In the genomic region with DNA sequence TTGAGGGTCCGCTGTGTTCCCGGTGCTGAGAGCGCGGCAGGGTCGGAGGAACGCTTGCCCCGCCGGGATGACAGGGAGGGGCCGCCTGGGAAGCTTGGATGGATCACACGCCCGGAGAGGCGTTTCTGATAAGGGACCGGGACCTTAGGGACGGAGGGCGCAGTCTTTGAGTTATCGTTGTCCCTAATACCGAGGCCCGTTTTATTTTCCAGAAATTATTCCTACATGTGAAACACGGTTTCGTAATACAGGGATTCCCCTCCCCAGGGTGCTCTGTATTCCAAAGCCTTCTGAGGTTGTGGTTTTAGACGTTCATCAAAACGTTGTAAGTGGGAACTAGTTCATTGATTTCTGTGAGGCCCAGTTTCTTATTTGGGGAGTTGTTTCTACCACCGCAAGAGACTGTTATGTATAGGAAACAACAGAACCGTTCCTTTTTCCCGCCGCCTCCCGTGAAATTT, we compare ENCODE assay signal across 8 cellular contexts. TPM values are rescaled to one million over a fixed set of nuclear protein-coding genes. Genes with fewer than 3 reads are reported as not detected.
DNase-seq lines count a peak whose midpoint lies in the region; ATAC-seq and TF ChIP-seq lines count a peak whose summit lies in the region.

No MANE protein-coding gene starts in this region.

- H3K4me1 Mint-ChIP-seq in T-cell (peaks cover 31 to 47% (median 43%) of the 10 kb centered on the region in 3 donors), naive B cell (peaks cover 10 to 27% (median 23%) of the 10 kb centered on the region in 3 donors)

- CTCF ChIA-PET in T-cell (lab: Charles Lee), result no interaction called here

- H3K4me3 Mint-ChIP-seq in T-cell (peak overlapping the region; percentile 80 to 84 (median 82)), naive B cell (peak overlapping the region; percentile 86 to 96 (median 90))

- 3% methylated on average over 26 of the region's 27 CpGs for whole genome bisulfite sequencing in esophagus muscularis mucosa

- H3K9me3 ChIP-seq in esophagus muscularis mucosa, result no peaks in the 10 kb centered on the region

- peak; percentile 47 for DNase-seq in ELF-1 (ENCODE audit: low read depth, low spot score)
- DNase-seq in T-cell, result no peak
- DNase-seq in esophagus muscularis mucosa (ENCODE audit: extremely low spot score), result no peak
- DNase-seq in naive B cell, result no peak
- DNase-seq in middle frontal gyrus (ENCODE audit: extremely low spot score, low spot score), result no peak
- DNase-seq in GM19238 (ENCODE audit: insufficient read length, low spot score), result no peak

- H3K4me1 ChIP-seq in esophagus muscularis mucosa, result peaks cover 16 to 23% (median 22%) of the 10 kb centered on the region in 4 donors

- H3K36me3 Mint-ChIP-seq in T-cell (peaks cover 22% of the 10 kb centered on the region), naive B cell (peaks cover 0 to 5% of the 10 kb centered on the region in 2 donors)

- H3K27ac Mint-ChIP-seq in T-cell (peak overlapping the region in 1 of 2 donors; percentile 61), naive B cell (peak overlapping the region in 4 of 6 donors; percentile 11 to 61 (median 50))

- peaks cover 0 to 45% (median 32%) of the 10 kb centered on the region in 4 donors for H3K36me3 ChIP-seq in esophagus muscularis mucosa

- H3K9me3 Mint-ChIP-seq in T-cell (no peaks in the 10 kb centered on the region), naive B cell (peaks cover 0 to 2% (median 0%) of the 10 kb centered on the region in 7 donors)

- no peak for TF ChIP-seq EP300 in esophagus muscularis mucosa (IDR thresholded peaks at IDR 0.05)

- TF ChIP-seq POLR2A in esophagus muscularis mucosa (IDR thresholded peaks at IDR 0.05; ENCODE audit: low read depth), result no peak

- peak overlapping the region; percentile 86 to 95 (median 92) for H3K27ac ChIP-seq in esophagus muscularis mucosa (replicated peaks in 1 of 4)

- H3K27me3 Mint-ChIP-seq in T-cell, result peaks cover 0 to 1% of the 10 kb centered on the region in 2 donors
- H3K27me3 Mint-ChIP-seq in naive B cell, result peaks cover 0 to 14% (median 12%) of the 10 kb centered on the region in 3 donors

- intact Hi-C loops in esophagus muscularis mucosa (cut with DNase I), result loop anchor here (5.0 kb wide), 1 partner anchor 244 kb away; no protein-coding TSS in a partner anchor

- no peak for TF ChIP-seq CTCF in esophagus muscularis mucosa (IDR thresholded peaks at IDR 0.05)

- POLR2A ChIA-PET in T-cell (lab: Charles Lee), result no interaction called here

- H3K27me3 ChIP-seq in esophagus muscularis mucosa, result no peaks in the 10 kb centered on the region

- peak; percentile 2 for ATAC-seq in HG03354 (IDR thresholded peaks at IDR 0.05; ENCODE audit: poor library complexity, severe bottlenecking, unreplicated experiment)
- no peak for ATAC-seq in T-cell (replicated peaks in 1 of 4)
- no peak for ATAC-seq in naive B cell (ENCODE audit: low read depth in 2 of 2)
- ATAC-seq in GM18498 (IDR thresholded peaks at IDR 0.05; ENCODE audit: unreplicated experiment), result no peak

- peak overlapping the region; percentile 82 to 97 (median 91) for H3K4me3 ChIP-seq in esophagus muscularis mucosa

RNA-seq across cellular contexts. Expression of gene PDCD5, which starts 0.7 kb away (rescaled TPM):
- 10 to 100 TPM; 21.8 to 69.9 (median 62.5) TPM for total RNA-seq in T-cell
- total RNA-seq in esophagus muscularis mucosa, result 100 to 1,000 TPM in 3 of 4 donors, 10 to 100 TPM in 1; 98.8 to 132 (median 112) TPM
- polyA plus RNA-seq in naive B cell (ENCODE audit: low read depth in 6 of 6), result 100 to 1,000 TPM in 2 of 6 donors, 10 to 100 TPM in 4; 83.3 to 130 (median 96.5) TPM
